In the genomic region with DNA sequence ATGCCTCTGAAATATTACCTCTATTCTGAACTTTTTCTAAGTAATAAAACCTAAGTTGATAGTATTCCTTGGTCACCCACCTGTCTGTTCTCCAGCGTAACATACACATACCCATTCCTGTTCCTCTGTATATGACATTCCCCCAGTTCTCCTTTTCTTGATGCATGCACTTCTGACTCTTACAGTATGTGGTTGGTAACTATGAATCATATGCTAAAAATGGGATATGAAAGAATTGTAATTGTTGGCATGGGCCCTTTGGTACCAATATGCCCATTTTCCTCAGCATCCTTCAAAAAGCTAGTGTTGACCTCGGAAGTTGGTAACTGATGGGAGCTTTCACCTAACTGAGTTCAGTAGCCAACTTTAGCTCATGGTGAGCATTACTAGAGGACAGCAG, we compare ENCODE assay signal across 10 cellular contexts.
DNase-seq lines count a peak whose midpoint lies in the region; ATAC-seq and TF ChIP-seq lines count a peak whose summit lies in the region.
"Had no signal": no experiment of that assay in that cellular context is flagged by ENCODE, and none has a peak within 500 bp of the region (broad histone marks: within the 10 kb centered on the region; RNA-seq: fewer than 3 reads in every experiment).

No MANE protein-coding gene starts in this region.

- H3K4me1 ChIP-seq in CD4-positive, CD25-positive, alpha-beta regulatory T cell (ENCODE audit: control insufficient read depth, insufficient read depth, low read length, poor library complexity, severe bottlenecking) = peaks cover 64% of the 10 kb centered on the region

- H3K9me3 ChIP-seq in CD4-positive, CD25-positive, alpha-beta regulatory T cell (ENCODE audit: control insufficient read depth in 2 of 2, low read length in 2 of 2) = no peaks in the 10 kb centered on the region

- no peak overlapping the region for H3K27ac ChIP-seq in CD4-positive, CD25-positive, alpha-beta regulatory T cell (ENCODE audit: insufficient read depth, low read length, poor library complexity, severe bottlenecking)
- H3K27ac ChIP-seq: KMS-11 had no signal

- peak overlapping the region in 1 of 4 donors; percentile 39 for H3K4me3 Mint-ChIP-seq in CD4-positive, CD25-positive, alpha-beta regulatory T cell
- no peak overlapping the region for H3K4me3 Mint-ChIP-seq in nephron progenitor cell
- H3K4me3 Mint-ChIP-seq: GM23338 had no signal

- no peak for TF ChIP-seq CTCF in nephron progenitor cell (IDR thresholded peaks at IDR 0.05)

- peak overlapping the region; percentile 65 for H3K4me3 ChIP-seq in CD4-positive, CD25-positive, alpha-beta regulatory T cell (ENCODE audit: low read depth, low read length)
- H3K4me3 ChIP-seq: GM23338 had no signal

- peak overlapping the region in 1 of 3 donors; percentile 87 for H3K27ac Mint-ChIP-seq in CD4-positive, CD25-positive, alpha-beta regulatory T cell
- H3K27ac Mint-ChIP-seq in nephron progenitor cell = peak overlapping the region; percentile 43
- H3K27ac Mint-ChIP-seq: GM23338 had no signal

- H3K4me1 Mint-ChIP-seq in CD4-positive, CD25-positive, alpha-beta regulatory T cell = peaks cover 24 to 64% (median 51%) of the 10 kb centered on the region in 4 donors
- peaks cover 5% of the 10 kb centered on the region for H3K4me1 Mint-ChIP-seq in nephron progenitor cell

- ATAC-seq in CD4-positive, CD25-positive, alpha-beta regulatory T cell (ENCODE audit: low read depth in 2 of 2) = no peak
- no peak for ATAC-seq in GM19324 (IDR thresholded peaks at IDR 0.05; ENCODE audit: low FRiP score, unreplicated experiment)
- ATAC-seq in HG03175 (IDR thresholded peaks at IDR 0.05; ENCODE audit: unreplicated experiment) = no peak
- ATAC-seq: GM23338 had no signal

- no peaks in the 10 kb centered on the region for H3K9me3 Mint-ChIP-seq in CD4-positive, CD25-positive, alpha-beta regulatory T cell
- no peaks in the 10 kb centered on the region for H3K9me3 Mint-ChIP-seq in nephron progenitor cell
- H3K9me3 Mint-ChIP-seq: GM23338 had no signal

- DNase-seq in CD4-positive, CD25-positive, alpha-beta regulatory T cell = no peak
- peak; percentile 90 for DNase-seq in MV-4-11 (lab: John Stamatoyannopoulos, UW)
- DNase-seq in dedifferentiated amniotic fluid mesenchymal stem cell (ENCODE audit: extremely low spot score) = peak; percentile 46
- no peak for DNase-seq in nephron progenitor cell
- DNase-seq in stimulated activated CD4-positive, alpha-beta T cell treated with anti-CD3 and anti-CD28 coated beads, Interleukin-15, amount 100 ng/mL, for 24 hours = no peak
- DNase-seq in iPS-NIHi7 (ENCODE audit: extremely low spot score) = no peak

- H3K36me3 ChIP-seq in CD4-positive, CD25-positive, alpha-beta regulatory T cell (ENCODE audit: control insufficient read depth, insufficient read depth, low read length) = peaks cover 9% of the 10 kb centered on the region

- H3K27me3 ChIP-seq in CD4-positive, CD25-positive, alpha-beta regulatory T cell (ENCODE audit: control insufficient read depth, insufficient read depth, low read length) = no peaks in the 10 kb centered on the region

- no peaks in the 10 kb centered on the region for H3K27me3 Mint-ChIP-seq in CD4-positive, CD25-positive, alpha-beta regulatory T cell
- no peaks in the 10 kb centered on the region for H3K27me3 Mint-ChIP-seq in nephron progenitor cell (ENCODE audit: low read depth, poor library complexity)

- peaks cover 14% of the 10 kb centered on the region for H3K36me3 Mint-ChIP-seq in CD4-positive, CD25-positive, alpha-beta regulatory T cell
- peaks cover 18% of the 10 kb centered on the region for H3K36me3 Mint-ChIP-seq in nephron progenitor cell (ENCODE audit: low read depth)

Comparison
In these comparisons a context has a peak if more than half of its experiments do, and no peak if none do; other contexts are left out.
1. DNase-seq: peak in MV-4-11 (single experiment) and dedifferentiated amniotic fluid mesenchymal stem cell (single experiment); none in CD4-positive, CD25-positive, alpha-beta regulatory T cell (0 of 3), nephron progenitor cell (single experiment), stimulated activated CD4-positive, alpha-beta T cell treated with anti-CD3 and anti-CD28 coated beads, Interleukin-15, amount 100 ng/mL, for 24 hours (single experiment) and iPS-NIHi7 (single experiment).